ENCODE assay signal across 23 cellular contexts in genomic region chr9:16885896-16886295, GRCh38. TPM values are rescaled to one million over a fixed set of nuclear protein-coding genes. Genes with fewer than 3 reads are reported as not detected.
"Had no signal": no experiment of that assay in that cellular context is flagged by ENCODE, and none has a peak within 500 bp of the region (broad histone marks: within the 10 kb centered on the region; RNA-seq: fewer than 3 reads in every experiment).

No MANE protein-coding gene starts in this region.

- H3K4me3 ChIP-seq: cardiac muscle cell, MG63, PC-9 had no signal

- ATAC-seq: activated T-cell treated with anti-CD3 and anti-CD28 coated beads, Interleukin-2, amount 50 U/mL, for 4 hours; T-cell had no signal

- H3K27ac ChIP-seq: brain microvascular endothelial cell, cardiac muscle cell, KMS-11, PC-9, VCaP had no signal

- DNase-seq: activated CD4-positive, alpha-beta memory T cell treated with anti-CD3 and anti-CD28 coated beads for 36 hours; activated CD4-positive, alpha-beta T cell treated with anti-CD3 and anti-CD28 coated beads, Interleukin-2, amount 10 ng/mL, durations not matched to agents 7 days and 5 days; activated CD4-positive, CD25-positive, alpha-beta regulatory T cell; activated CD8-positive, alpha-beta memory T cell treated with anti-CD3 and anti-CD28 coated beads for 24 hours; activated effector memory CD4-positive, alpha-beta T cell treated with anti-CD3 and anti-CD28 coated beads, Interleukin-2, amount 50 U/mL, for 16 hours; activated naive CD4-positive, alpha-beta T cell treated with anti-CD3 and anti-CD28 coated beads for 36 hours; activated T-cell treated with anti-CD3 and anti-CD28 coated beads, Interleukin-2, amount 50 U/mL, for 4 hours; amygdala; brain microvascular endothelial cell; MG63; MV-4-11; NCI-H1105; NCI-H1694 treated with DMSO at 0.1 percent for 48 hours; NCI-H2029 treated with DMSO at 0.1 percent for 48 hours; NCI-H446; NCI-H524; PC-9; SHP77 treated with DMSO at 0.1 percent for 48 hours; T-cell; T-helper 2 cell had no signal

- H3K36me3 ChIP-seq: brain microvascular endothelial cell, cardiac muscle cell, MG63 had no signal

- H3K27me3 ChIP-seq: brain microvascular endothelial cell, cardiac muscle cell, MG63 had no signal

- H3K4me2 ChIP-seq: KMS-11, PC-9 had no signal

- H3K9me3 ChIP-seq: MG63 had no signal

- H3K9ac ChIP-seq: KMS-11 had no signal

- H2AFZ ChIP-seq: PC-9 had no signal

RNA-seq across cellular contexts. Expression of gene BNC2, which starts 15.4 kb away (rescaled TPM):
- total RNA-seq: activated CD4-positive, alpha-beta memory T cell treated with anti-CD3 and anti-CD28 coated beads for 36 hours; activated CD4-positive, alpha-beta T cell treated with anti-CD3 and anti-CD28 coated beads, Interleukin-2, amount 10 ng/mL, durations not matched to agents 7 days and 5 days; activated naive CD4-positive, alpha-beta T cell treated with anti-CD3 and anti-CD28 coated beads for 36 hours had no signal
